In genomic region chr18:56639094-56639361, GRCh38 we compare ENCODE assay signal across 7 cellular contexts. TPM values are rescaled to one million over a fixed set of nuclear protein-coding genes. Genes with fewer than 3 reads are reported as not detected.
DNase-seq lines count a peak whose midpoint lies in the region; ATAC-seq, FAIRE-seq and TF ChIP-seq lines count a peak whose summit lies in the region.

No MANE protein-coding gene starts in this region.

- peak overlapping the region; percentile 96 to 100 (median 98) for H3K4me3 Mint-ChIP-seq in naive thymus-derived CD8-positive, alpha-beta T cell

- ATAC-seq in GM21381 (IDR thresholded peaks at IDR 0.05; ENCODE audit: unreplicated experiment) (peak; percentile 4), GM18517 (IDR thresholded peaks at IDR 0.05; ENCODE audit: unreplicated experiment) (no peak)
- ATAC-seq in naive thymus-derived CD8-positive, alpha-beta T cell = no peak

- no peaks in the 10 kb centered on the region for H3K9me2 ChIP-seq in Karpas-422 (replicated peaks; ENCODE audit: insufficient read depth, low read length)

- no peaks in the 10 kb centered on the region for H3K9me3 ChIP-seq in Karpas-422 (ENCODE audit: low read length)

- peaks cover 0 to 4% (median 0%) of the 10 kb centered on the region in 5 donors for H3K27me3 Mint-ChIP-seq in naive thymus-derived CD8-positive, alpha-beta T cell

- H3K9ac ChIP-seq in Karpas-422 (ENCODE audit: low read length) = peak overlapping the region; percentile 76

- peaks cover 25% of the 10 kb centered on the region for H3K36me3 ChIP-seq in Karpas-422 (ENCODE audit: insufficient read depth, low read length)
- no peaks in the 10 kb centered on the region for H3K36me3 ChIP-seq in bronchial epithelial cell (ENCODE audit: control insufficient read depth, insufficient read depth, low read length)

- no peak for TF ChIP-seq CTCF in bronchial epithelial cell (IDR thresholded peaks at IDR 0.05; ENCODE audit: insufficient read depth, low read length, severe bottlenecking)

- DNase-seq in Karpas-422 = peak; percentile 60
- DNase-seq in bronchial epithelial cell (ENCODE audit: low read depth) = no peak
- no peak for DNase-seq in naive thymus-derived CD8-positive, alpha-beta T cell
- no peak for DNase-seq in hippocampal formation (lab: John Stamatoyannopoulos, UW)
- DNase-seq in stimulated activated naive CD4-positive, alpha-beta T cell (lab: John Stamatoyannopoulos, UW) = no peak

- peaks cover 31% of the 10 kb centered on the region for H3K4me1 ChIP-seq in Karpas-422 (ENCODE audit: low read length)

- H3K79me2 ChIP-seq in Karpas-422 (ENCODE audit: low read length) = peaks cover 43% of the 10 kb centered on the region

- H3K4me1 Mint-ChIP-seq in naive thymus-derived CD8-positive, alpha-beta T cell = peaks cover 22 to 51% (median 48%) of the 10 kb centered on the region in 4 donors

- H3K27me3 ChIP-seq in Karpas-422 (ENCODE audit: low read length) (no peaks in the 10 kb centered on the region), bronchial epithelial cell (ENCODE audit: control insufficient read depth, insufficient read depth, low read length) (no peaks in the 10 kb centered on the region)

- peak overlapping the region; percentile 77 for H3K27ac ChIP-seq in Karpas-422 (ENCODE audit: low read length)

- H3K9me3 Mint-ChIP-seq in naive thymus-derived CD8-positive, alpha-beta T cell = no peaks in the 10 kb centered on the region

- FAIRE-seq in bronchial epithelial cell (lab: Jason Lieb, UNC) = no peak

- H3K27ac Mint-ChIP-seq in naive thymus-derived CD8-positive, alpha-beta T cell = peak overlapping the region; percentile 93 to 100 (median 99)

- H3K4me3 ChIP-seq in Karpas-422 (ENCODE audit: low read length) = peak overlapping the region; percentile 71
- H3K4me3 ChIP-seq in bronchial epithelial cell (ENCODE audit: low read depth, low read length) = peak overlapping the region; percentile 97

- peaks cover 30% of the 10 kb centered on the region for H4K20me1 ChIP-seq in Karpas-422 (ENCODE audit: insufficient read depth, low read depth, low read length)

- H2AFZ ChIP-seq in Karpas-422 (ENCODE audit: low read length) = no peak overlapping the region

- POLR2A ChIA-PET in naive thymus-derived CD8-positive, alpha-beta T cell (lab: Charles Lee) = interaction anchor here (2.0 to 3.1 kb wide), 2 partner anchors 9 to 12 kb away, joined by 5 to 38 read pairs; partner anchors contain the start of gene WDR7

- peaks cover 0 to 10% (median 0%) of the 10 kb centered on the region in 3 donors for H3K36me3 Mint-ChIP-seq in naive thymus-derived CD8-positive, alpha-beta T cell

- H3K4me2 ChIP-seq in Karpas-422 (ENCODE audit: low read depth, low read length, poor library complexity, severe bottlenecking) = peak overlapping the region; percentile 96

RNA-seq across cellular contexts. Expression of gene TXNL1, which starts 0.6 kb away (rescaled TPM):
- total RNA-seq in Karpas-422 (2014; rRNA removed; shearing (Covaris generic); ENCODE audit: low replicate concordance) = 52.6 and 52.8 TPM in 2 replicates
- total RNA-seq in bronchial epithelial cell = 24.1 and 30.3 TPM in 2 replicates
- total RNA-seq in naive thymus-derived CD8-positive, alpha-beta T cell = 10 to 100 TPM; 45.6 to 48.1 TPM
- 10 to 100 TPM; 48.1 to 50.3 (median 49.1) TPM for polyA plus RNA-seq in naive thymus-derived CD8-positive, alpha-beta T cell

RNA-seq across cellular contexts. Expression of gene WDR7, which starts 12.1 kb away (rescaled TPM):
- total RNA-seq in Karpas-422 (2014; rRNA removed; shearing (Covaris generic); ENCODE audit: low replicate concordance) = 7.6 and 20.9 TPM in 2 replicates
- 14.5 and 19.5 TPM in 2 replicates for total RNA-seq in bronchial epithelial cell
- total RNA-seq in naive thymus-derived CD8-positive, alpha-beta T cell = 10 to 100 TPM; 34.0 to 42.7 TPM
- polyA plus RNA-seq in naive thymus-derived CD8-positive, alpha-beta T cell = 10 to 100 TPM; 17.8 to 27.1 (median 21.8) TPM
